Comparison of ENCODE assay signal across 8 cellular contexts in genomic region chr21:45140346-45140940, GRCh38.
DNase-seq lines count a peak whose midpoint lies in the region; ATAC-seq and TF ChIP-seq lines count a peak whose summit lies in the region.

No MANE protein-coding gene starts in this region.

- no peak overlapping the region for H3K4me3 ChIP-seq in GM06990 (replicated peaks; ENCODE audit: low read depth, low read length)
- no peak overlapping the region for H3K4me3 ChIP-seq in WI38 (ENCODE audit: low read depth, low read length)

- peaks cover 12% of the 10 kb centered on the region for H3K36me3 Mint-ChIP-seq in chondrocyte (ENCODE audit: low read depth)

- peak; percentile 72 for ATAC-seq in HG02981 (IDR thresholded peaks at IDR 0.05; ENCODE audit: unreplicated experiment)
- no peak for ATAC-seq in HG03439 (IDR thresholded peaks at IDR 0.05; ENCODE audit: unreplicated experiment)

- peaks cover 51% of the 10 kb centered on the region for H3K4me1 Mint-ChIP-seq in chondrocyte (ENCODE audit: low read depth)

- H3K9me3 Mint-ChIP-seq in chondrocyte (ENCODE audit: low read depth) = no peaks in the 10 kb centered on the region

- TF ChIP-seq CTCF in GM06990 (IDR thresholded peaks at IDR 0.05; ENCODE audit: insufficient read depth, low read length, poor library complexity, severe bottlenecking) (peak; percentile 87), WI38 (IDR thresholded peaks at IDR 0.05; ENCODE audit: low read depth, low read length) (peak; percentile 81), chondrocyte (IDR thresholded peaks at IDR 0.05) (peak; percentile 95)

- DNase-seq in GM06990 (ENCODE audit: extremely low read depth, insufficient read length) (peak; percentile 52), NCI-H446 (lab: John Stamatoyannopoulos, UW) (peak; percentile 46 to 85), chondrocyte (ENCODE audit: low spot score) (no peak), left kidney (ENCODE audit: low read depth, low spot score) (peak; percentile 96)
- peak; percentile 10 to 43 (median 27) for DNase-seq in stimulated activated CD4-positive, alpha-beta T cell treated with anti-CD3 and anti-CD28 coated beads, TNF-alpha, amount 100 ng/mL, for 48 hours (ENCODE audit: low read depth in 3 of 3)

- no peaks in the 10 kb centered on the region for H3K36me3 ChIP-seq in GM06990 (ENCODE audit: control insufficient read depth, insufficient read depth, low read length)

- no peak overlapping the region for H3K27ac Mint-ChIP-seq in chondrocyte (ENCODE audit: unreplicated experiment)

- H3K4me3 Mint-ChIP-seq in chondrocyte (ENCODE audit: unreplicated experiment) = no peak overlapping the region

- H3K27me3 Mint-ChIP-seq in chondrocyte (ENCODE audit: low read depth) = no peaks in the 10 kb centered on the region

- peaks cover 3% of the 10 kb centered on the region for H3K27me3 ChIP-seq in GM06990 (replicated peaks; ENCODE audit: control insufficient read depth, insufficient read depth, low read length)
